Comparison of ENCODE assay signal across 33 cellular contexts in genomic region chr7:157551325-157552070, GRCh38.
DNase-seq lines count a peak whose midpoint lies in the region; ATAC-seq, FAIRE-seq and TF ChIP-seq lines count a peak whose summit lies in the region.
"Had no signal": no experiment of that assay in that cellular context is flagged by ENCODE, and none has a peak within 500 bp of the region (broad histone marks: within the 10 kb centered on the region; RNA-seq: fewer than 3 reads in every experiment).

No MANE protein-coding gene starts in this region.

- H3K9me3 ChIP-seq in K562 (replicated peaks; ENCODE audit: control insufficient read depth, insufficient read depth, low read depth, low read length): peaks cover 4% of the 10 kb centered on the region; the same call in 1 of the 2 replicates
- H3K9me3 ChIP-seq in tibial artery: no peaks in the 10 kb centered on the region
- H3K9me3 ChIP-seq: BE2C, esophagus muscularis mucosa, heart left ventricle, mucosa of descending colon, ovary, SJSA1 had no signal

- H3K27me3 Mint-ChIP-seq in progenitor cell of endocrine pancreas: peaks cover 16% of the 10 kb centered on the region
- H3K27me3 Mint-ChIP-seq: activated B cell treated with CpG ODN at 0.5 μM for 24 hours; activated naive CD8-positive, alpha-beta T cell; activated T-helper 17 cell treated with anti-CD3 and anti-CD28 coated beads, Interleukin-2, amount 50 U/mL, for 72 hours; dendritic cell treated with granulocyte-macrophage colony-stimulating factor and Interleukin-4, amounts not matched to agents 40 ng/mL and 50 ng/mL, for 4 days had no signal

- TF ChIP-seq CTCF in K562 (IDR thresholded peaks at IDR 0.05 in 2 of 3, conservative IDR thresholded peaks at IDR 0.05 in 1 of 3; ENCODE audit: insufficient read depth in 2 of 3, low read depth in 1 of 3, low read length in 3 of 3): no peak
- TF ChIP-seq CTCF in tibial artery (IDR thresholded peaks at IDR 0.05): no peak
- no peak for TF ChIP-seq CTCF in progenitor cell of endocrine pancreas (IDR thresholded peaks at IDR 0.05; ENCODE audit: unreplicated experiment)

- POLR2A ChIA-PET in K562 (lab: Yijun Ruan, JAX): interaction anchor here (1.0 to 1.2 kb wide), 2 partner anchors 16 to 21 kb away, joined by 3 read pairs; no protein-coding TSS in a partner anchor

- H3K9ac ChIP-seq in K562 (ENCODE audit: insufficient read depth in 1 of 2, low read depth in 2 of 2, low read length in 2 of 2): no peak overlapping the region

- H3K36me3 Mint-ChIP-seq in progenitor cell of endocrine pancreas (ENCODE audit: insufficient read depth): no peaks in the 10 kb centered on the region
- H3K36me3 Mint-ChIP-seq: activated naive CD8-positive, alpha-beta T cell had no signal

- peaks cover 2% of the 10 kb centered on the region for H3K4me1 Mint-ChIP-seq in progenitor cell of endocrine pancreas (ENCODE audit: low read depth)
- H3K4me1 Mint-ChIP-seq: activated B cell treated with CpG ODN at 0.5 μM for 24 hours; activated T-helper 17 cell treated with anti-CD3 and anti-CD28 coated beads, Interleukin-2, amount 50 U/mL, for 72 hours; nephron had no signal

- no peak for TF ChIP-seq RAD21 in K562 (CRISPR knock-in tag; conservative IDR thresholded peaks at IDR 0.05 in 1 of 2, IDR thresholded peaks at IDR 0.05 in 1 of 2)

- DNase-seq in Right ventricle myocardium superior (peak; percentile 25), Right ventricle myocardium inferior (ENCODE audit: missing footprints) (no peak), K562 (ENCODE audit: extremely low read depth in 1 of 4, low spot score in 3 of 4) (no peak), mesenteric fat pad (ENCODE audit: low spot score) (peak; percentile 47), tibial artery (peak; percentile 2 to 39), progenitor cell of endocrine pancreas (ENCODE audit: low spot score, unreplicated experiment) (no peak)
- DNase-seq: activated B cell treated with CpG ODN at 0.5 μM for 24 hours; BE2C; foreskin fibroblast; KG1; kidney glomerular epithelial cell; NCI-H2029; NCI-H510A treated with DMSO at 0.1 percent for 48 hours; retina; stimulated activated naive CD4-positive, alpha-beta T cell treated with Interleukin-2 at 50 U/mL for 16 hours had no signal

- no peak for TF ChIP-seq EP300 in K562 (IDR thresholded peaks at IDR 0.05; ENCODE audit: low read length)

- whole genome bisulfite sequencing in K562 (ENCODE audit: insufficient coverage, low coverage, missing lambda C conversion rate): 7% methylated on average over 9 of the region's 13 CpGs

- no TSS peak for BruUV-seq in K562 (replicated peaks; lab: Mats Ljungman, UMichigan)

- H4K20me1 ChIP-seq in K562 (replicated peaks; ENCODE audit: control insufficient read depth, insufficient read depth, low read length): peaks cover 4% of the 10 kb centered on the region; the same call in 1 of the 2 replicates

- no peak overlapping the region for H3K27ac Mint-ChIP-seq in progenitor cell of endocrine pancreas
- H3K27ac Mint-ChIP-seq: activated B cell treated with CpG ODN at 0.5 μM for 24 hours; activated naive CD8-positive, alpha-beta T cell; activated T-helper 17 cell treated with anti-CD3 and anti-CD28 coated beads, Interleukin-2, amount 50 U/mL, for 72 hours; dendritic cell treated with granulocyte-macrophage colony-stimulating factor and Interleukin-4, amounts not matched to agents 40 ng/mL and 50 ng/mL, for 4 days; nephron had no signal

- no peaks in the 10 kb centered on the region for H3K9me1 ChIP-seq in K562 (ENCODE audit: control insufficient read depth, insufficient read depth, low read length)

- ATAC-seq in Right ventricle myocardium superior (ENCODE audit: poor library complexity) (no peak), Right ventricle myocardium inferior (no peak), K562 (no peak), GM18870 (IDR thresholded peaks at IDR 0.05; ENCODE audit: unreplicated experiment) (no peak)
- ATAC-seq: activated T-helper 17 cell treated with anti-CD3 and anti-CD28 coated beads, Interleukin-2, amount 50 U/mL, for 72 hours; heart left ventricle; mucosa of descending colon had no signal

- H3K27me3 ChIP-seq in K562 (ENCODE audit: control insufficient read depth in 2 of 2, insufficient read depth in 2 of 2, low read length in 2 of 2) (peaks cover 48 to 71% of the 10 kb centered on the region in 2 experiments), tibial artery (peaks cover 0 to 13% of the 10 kb centered on the region in 2 donors)
- H3K27me3 ChIP-seq: BE2C, cardiac muscle cell, esophagus muscularis mucosa, heart left ventricle, ovary, SJSA1 had no signal

- no peak overlapping the region for H3K27ac ChIP-seq in K562 (ENCODE audit: extremely low read depth, low read depth, low read length)
- H3K27ac ChIP-seq in tibial artery: no peak overlapping the region
- H3K27ac ChIP-seq: cardiac muscle cell, esophagus muscularis mucosa, heart left ventricle, HL-60, ovary, SJSA1, skin epidermis had no signal

- no peak for FAIRE-seq in K562 (lab: Jason Lieb, UNC)
- FAIRE-seq: astrocyte, endometrium, GM18507, GM19239, H1 had no signal

- H3K4me3 Mint-ChIP-seq in progenitor cell of endocrine pancreas (ENCODE audit: low read depth): no peak overlapping the region
- H3K4me3 Mint-ChIP-seq: activated B cell treated with CpG ODN at 0.5 μM for 24 hours; activated naive CD8-positive, alpha-beta T cell; activated T-helper 17 cell treated with anti-CD3 and anti-CD28 coated beads, Interleukin-2, amount 50 U/mL, for 72 hours; dendritic cell treated with granulocyte-macrophage colony-stimulating factor and Interleukin-4, amounts not matched to agents 40 ng/mL and 50 ng/mL, for 4 days; nephron had no signal

- no peak for TF ChIP-seq POLR2A in K562 (conservative IDR thresholded peaks at IDR 0.05)

- H3K4me3 ChIP-seq in K562: no peak overlapping the region
- H3K4me3 ChIP-seq in tibial artery: no peak overlapping the region
- H3K4me3 ChIP-seq: cardiac muscle cell, esophagus muscularis mucosa, heart left ventricle, mucosa of descending colon, ovary, SJSA1, skin epidermis had no signal

- no peaks in the 10 kb centered on the region for H3K79me2 ChIP-seq in K562 (ENCODE audit: control insufficient read depth, insufficient read depth, low read length)

- H2AFZ ChIP-seq in K562 (ENCODE audit: low read depth, low read length): no peak overlapping the region

- peaks cover 0 to 13% of the 10 kb centered on the region in 2 experiments; a peak in 1 of 5 replicates for H3K4me1 ChIP-seq in K562 (replicated peaks in 1 of 2; ENCODE audit: control insufficient read depth in 2 of 2, insufficient read depth in 2 of 2, low read length in 2 of 2)
- no peaks in the 10 kb centered on the region for H3K4me1 ChIP-seq in tibial artery
- H3K4me1 ChIP-seq: BE2C, esophagus muscularis mucosa, heart left ventricle had no signal

- no peak overlapping the region for H3K4me2 ChIP-seq in K562 (ENCODE audit: insufficient read depth, low read length)

- in situ Hi-C loops in K562 (cut with MboI): no loop called here

- intact Hi-C loops in Right ventricle myocardium superior (cut with DNase I): no loop called here
- intact Hi-C loops in Right ventricle myocardium inferior (cut with DNase I): no loop called here
- intact Hi-C loops in K562 (cut with micrococcal nuclease): no loop called here
- intact Hi-C loops in tibial artery (cut with DNase I; ENCODE audit: low total_unique reads): no loop called here

- H3K36me3 ChIP-seq in K562 (ENCODE audit: control insufficient read depth, insufficient read depth, low read length): no peaks in the 10 kb centered on the region
- peaks cover 0 to 7% (median 5%) of the 10 kb centered on the region in 3 donors for H3K36me3 ChIP-seq in tibial artery
- H3K36me3 ChIP-seq: BE2C, cardiac muscle cell, ovary, SJSA1 had no signal

- H3K9me3 Mint-ChIP-seq in progenitor cell of endocrine pancreas (ENCODE audit: low read depth): no peaks in the 10 kb centered on the region
- H3K9me3 Mint-ChIP-seq: activated B cell treated with CpG ODN at 0.5 μM for 24 hours; activated T-helper 17 cell treated with anti-CD3 and anti-CD28 coated beads, Interleukin-2, amount 50 U/mL, for 72 hours; dendritic cell treated with granulocyte-macrophage colony-stimulating factor and Interleukin-4, amounts not matched to agents 40 ng/mL and 50 ng/mL, for 4 days; nephron had no signal

- CTCF ChIA-PET in K562 (lab: Yijun Ruan, JAX; ENCODE audit: low intra/inter-chr PET ratio): no interaction called here

TF ChIP-seq in K562, 482 proteins besides CTCF, POLR2A, EP300 and RAD21:
- TF ChIP-seq CBX2 (IDR thresholded peaks at IDR 0.05; ENCODE audit: insufficient read depth, low read length, poor library complexity, severe bottlenecking) (no peak), NUFIP1 (IDR thresholded peaks at IDR 0.05; ENCODE audit: partially characterized antibody) (no peak), MEF2A (IDR thresholded peaks at IDR 0.05; ENCODE audit: control insufficient read depth, low read depth, low read length) (no peak), MTF1 (CRISPR knock-in tag; IDR thresholded peaks at IDR 0.05; ENCODE audit: borderline replicate concordance) (no peak), MTA3 (IDR thresholded peaks at IDR 0.05; ENCODE audit: borderline replicate concordance) (no peak), HNRNPL (IDR thresholded peaks at IDR 0.05; ENCODE audit: low read depth, low read length) (peak; percentile 41; the same call in 1 of the 2 replicates), ZFP36 (IDR thresholded peaks at IDR 0.05; ENCODE audit: low read depth, low read length, partially characterized antibody) (no peak), ZNF436 (CRISPR knock-in tag; IDR thresholded peaks at IDR 0.05) (no peak), ATF1 (CRISPR knock-in tag; IDR thresholded peaks at IDR 0.05) (no peak), ATF1 (tag; IDR thresholded peaks at IDR 0.05) (no peak), ZNF165 (CRISPR knock-in tag; IDR thresholded peaks at IDR 0.05; ENCODE audit: borderline replicate concordance) (no peak), SAFB (IDR thresholded peaks at IDR 0.05; ENCODE audit: borderline replicate concordance, low read depth, low read length) (peak; percentile 42; the same call in 1 of the 2 replicates)
- TF ChIP-seq, protein P1, sequence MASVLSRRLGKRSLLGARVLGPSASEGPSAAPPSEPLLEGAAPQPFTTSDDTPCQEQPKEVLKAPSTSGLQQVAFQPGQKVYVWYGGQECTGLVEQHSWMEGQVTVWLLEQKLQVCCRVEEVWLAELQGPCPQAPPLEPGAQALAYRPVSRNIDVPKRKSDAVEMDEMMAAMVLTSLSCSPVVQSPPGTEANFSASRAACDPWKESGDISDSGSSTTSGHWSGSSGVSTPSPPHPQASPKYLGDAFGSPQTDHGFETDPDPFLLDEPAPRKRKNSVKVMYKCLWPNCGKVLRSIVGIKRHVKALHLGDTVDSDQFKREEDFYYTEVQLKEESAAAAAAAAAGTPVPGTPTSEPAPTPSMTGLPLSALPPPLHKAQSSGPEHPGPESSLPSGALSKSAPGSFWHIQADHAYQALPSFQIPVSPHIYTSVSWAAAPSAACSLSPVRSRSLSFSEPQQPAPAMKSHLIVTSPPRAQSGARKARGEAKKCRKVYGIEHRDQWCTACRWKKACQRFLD (CRISPR knock-in tag; IDR thresholded peaks at IDR 0.05): no peak

Comparison
In these comparisons a context has a peak if more than half of its experiments do, and no peak if none do; other contexts are left out.
1. DNase-seq: peak in Right ventricle myocardium superior (single experiment), mesenteric fat pad (single experiment) and tibial artery (2 of 2); none in Right ventricle myocardium inferior (single experiment), K562 (0 of 4) and progenitor cell of endocrine pancreas (single experiment).